In the genomic region with DNA sequence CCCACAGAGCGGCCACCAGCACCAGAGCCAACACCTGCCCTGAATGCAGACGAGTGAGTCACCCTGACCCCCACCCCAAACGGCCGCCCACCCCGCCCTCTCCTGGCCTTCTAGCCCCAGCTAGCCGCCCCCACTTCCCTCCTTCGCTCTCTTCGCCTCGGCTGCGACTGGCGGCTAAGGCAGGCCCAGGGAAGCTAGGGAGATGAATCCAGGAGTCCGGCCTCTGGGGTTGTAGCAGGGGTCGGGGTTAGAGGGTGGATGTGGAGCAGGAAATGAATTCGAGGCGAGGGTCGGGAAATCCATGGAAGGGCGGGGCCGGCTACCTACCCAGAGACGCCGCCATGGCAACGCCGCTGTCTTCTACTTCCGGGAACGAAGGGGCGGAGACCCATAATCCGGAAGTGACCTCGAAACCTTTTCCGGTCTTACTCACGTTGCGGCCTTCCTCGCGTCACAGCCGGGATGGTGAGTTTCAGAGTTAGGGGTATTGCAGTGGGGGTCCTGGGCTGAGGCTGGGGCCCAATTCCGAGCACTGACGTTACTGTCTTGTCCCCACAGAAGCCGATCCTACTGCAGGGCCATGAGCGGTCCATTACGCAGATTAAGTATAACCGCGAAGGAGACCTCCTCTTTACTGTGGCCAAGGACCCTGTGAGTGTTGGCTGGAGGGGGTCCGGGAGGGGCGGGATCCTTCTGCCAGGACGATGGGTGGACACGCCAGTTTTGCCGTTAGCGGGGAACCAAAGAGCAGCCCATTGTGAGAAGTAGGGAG, we compare ENCODE assay signal across 8 cellular contexts. TPM values are rescaled to one million over a fixed set of nuclear protein-coding genes. Genes with fewer than 3 reads are reported as not detected.
A peak's percentile ranks its signal among the peaks of the same experiment; 100 is the strongest.
DNase-seq lines count a peak whose midpoint lies in the region; ATAC-seq and TF ChIP-seq lines count a peak whose summit lies in the region.

A gene (plus strand): TSS at position 428 of the 772 bp plus-strand sequence. CDS start 35 bp downstream, at position 463.
A gene (minus strand): TSS at position 374 of the 772 bp plus-strand sequence. CDS start 31 bp downstream, at position 343.

- H3K4me3 ChIP-seq in right atrium auricular region: peak within 1 kb of the TSS; percentile 75 to 96
- H3K4me3 ChIP-seq in psoas muscle: peak within 1 kb of the TSS; percentile 95
- peak within 1 kb of the TSS; percentile 89 for H3K4me3 ChIP-seq in urinary bladder (ENCODE audit: low read depth, low read length)

- H3K36me3 ChIP-seq in right atrium auricular region: peaks cover 34% of the 10 kb centered on the region
- peaks cover 3 to 67% of the 10 kb centered on the region in 2 donors for H3K36me3 ChIP-seq in psoas muscle (ENCODE audit: insufficient read depth in 1 of 2, low read depth in 1 of 2)
- no peaks in the 10 kb centered on the region for H3K36me3 ChIP-seq in urinary bladder (ENCODE audit: insufficient read depth)

- peak within 1 kb of the TSS; percentile 87 to 92 for H3K27ac ChIP-seq in right atrium auricular region
- H3K27ac ChIP-seq in psoas muscle: peak within 1 kb of the TSS; percentile 96
- peak within 1 kb of the TSS; percentile 87 for H3K27ac ChIP-seq in urinary bladder (ENCODE audit: low read depth)

- H3K4me1 ChIP-seq in right atrium auricular region: peaks cover 0 to 32% of the 10 kb centered on the region in 2 donors
- H3K4me1 ChIP-seq in psoas muscle: peaks cover 25% of the 10 kb centered on the region
- no peaks in the 10 kb centered on the region for H3K4me1 ChIP-seq in urinary bladder (ENCODE audit: insufficient read depth)

- peak; percentile 97 for DNase-seq in GM13976 (ENCODE audit: low spot score)
- DNase-seq in NCI-H187 (lab: John Stamatoyannopoulos, UW): peak; percentile 48 to 85
- DNase-seq in anterior cingulate cortex (lab: John Stamatoyannopoulos, UW): peak; percentile 30 to 95 (median 86)
- DNase-seq in right atrium auricular region (ENCODE audit: low spot score): peak; percentile 96
- DNase-seq in psoas muscle: peak; percentile 91 to 95

- no peaks in the 10 kb centered on the region for H3K9me3 ChIP-seq in right atrium auricular region
- H3K9me3 ChIP-seq in psoas muscle: no peaks in the 10 kb centered on the region

- H3K27me3 ChIP-seq in right atrium auricular region (no peaks in the 10 kb centered on the region), psoas muscle (ENCODE audit: insufficient read depth in 3 of 3, low read length in 2 of 3) (no peaks in the 10 kb centered on the region)

- in situ Hi-C loops in GM13976 (cut with MboI; ENCODE audit: low sequenced_read_pairs, unreplicated experiment): no loop called here

- TF ChIP-seq CTCF in GM13976 (IDR thresholded peaks at IDR 0.05; ENCODE audit: borderline replicate concordance, control extremely low read depth, extremely low read depth, insufficient read depth, missing control alignments) (no peak), right atrium auricular region (IDR thresholded peaks at IDR 0.05) (no peak), psoas muscle (IDR thresholded peaks at IDR 0.05) (no peak)

- intact Hi-C loops in T-helper 2 cell treated with Interferon-gamma antibody and Interleukin-4, amounts not matched to agents 100 ng/mL and 5 ng/mL, for 36 hours (cut with micrococcal nuclease): loop anchor here (1.0 to 2.0 kb wide), 4 partner anchors 21 to 69 kb away; a partner anchor contains a TSS
- intact Hi-C loops in psoas muscle (cut with DNase I): no loop called here

- ATAC-seq in HG02870 (IDR thresholded peaks at IDR 0.05; ENCODE audit: unreplicated experiment) (peak; percentile 94), psoas muscle (peak; percentile 93 to 98 (median 98))

- WGBS in psoas muscle, 3 donors: 0% methylated on average over 43 to 46 of the region's 46 CpGs
- WGBS in urinary bladder: under 1% methylated on average over 46 of the region's 46 CpGs

RNA-seq across cellular contexts. Expression of the first gene that starts in this region (rescaled TPM):
- total RNA-seq in T-helper 2 cell treated with Interferon-gamma antibody and Interleukin-4, amounts not matched to agents 100 ng/mL and 5 ng/mL, for 36 hours: 203 and 215 TPM in 2 replicates
- total RNA-seq in right atrium auricular region: 100 to 1,000 TPM; 123 to 131 TPM
- total RNA-seq in psoas muscle: 100 to 1,000 TPM; 174 to 238 (median 189) TPM
- 100 to 1,000 TPM; 260 to 506 (median 336) TPM for polyA plus RNA-seq in psoas muscle
- total RNA-seq in urinary bladder: 102 TPM
- polyA plus RNA-seq in urinary bladder: 177 TPM

RNA-seq across cellular contexts. Expression of the second gene that starts in this region (rescaled TPM):
- 13.7 and 17.5 TPM in 2 replicates for total RNA-seq in T-helper 2 cell treated with Interferon-gamma antibody and Interleukin-4, amounts not matched to agents 100 ng/mL and 5 ng/mL, for 36 hours
- total RNA-seq in right atrium auricular region (1 to 10 TPM; 8.1 to 8.9 TPM), psoas muscle (1 to 10 TPM; 2.6 to 7.7 (median 4.5) TPM), urinary bladder (16.1 TPM)
- polyA plus RNA-seq in psoas muscle (1 to 10 TPM; 4.6 to 9.8 (median 7.1) TPM), urinary bladder (12.5 TPM)

Comparison
In these comparisons a context has a peak if more than half of its experiments do, and no peak if none do; other contexts are left out.
1. Peak in every context shown above with its lines: DNase-seq, ATAC-seq, H3K4me3 ChIP-seq and H3K27ac ChIP-seq.